In genomic region chr10:60731134-60731883, GRCh38 we compare ENCODE assay signal across 8 cellular contexts. TPM values are rescaled to one million over a fixed set of nuclear protein-coding genes. Genes with fewer than 3 reads are reported as not detected.
DNase-seq lines count a peak whose midpoint lies in the region; ATAC-seq and TF ChIP-seq lines count a peak whose summit lies in the region.

No MANE protein-coding gene starts in this region.

- ATAC-seq in GM18870 (IDR thresholded peaks at IDR 0.05; ENCODE audit: unreplicated experiment) (peak; percentile 88), HG02642 (IDR thresholded peaks at IDR 0.05; ENCODE audit: poor library complexity, unreplicated experiment) (peak; percentile 74), foreskin keratinocyte (no peak), heart left ventricle (no peak)

- H3K4me3 ChIP-seq in Peyer's patch (peak overlapping the region; percentile 72 to 92 (median 83)), trophoblast cell (ENCODE audit: low read depth, low read length) (no peak overlapping the region), heart left ventricle (peak overlapping the region in 1 of 12 donors; percentile 65)

- H3K27me3 ChIP-seq in Peyer's patch (no peaks in the 10 kb centered on the region), foreskin keratinocyte (no peaks in the 10 kb centered on the region), trophoblast cell (ENCODE audit: insufficient read depth, low read length) (no peaks in the 10 kb centered on the region), heart left ventricle (peaks cover 6 to 49% (median 34%) of the 10 kb centered on the region in 9 donors)

- no peak for TF ChIP-seq CTCF in Peyer's patch (IDR thresholded peaks at IDR 0.05)
- TF ChIP-seq CTCF in foreskin keratinocyte (conservative IDR thresholded peaks at IDR 0.05) = no peak
- no peak for TF ChIP-seq CTCF in heart left ventricle (IDR thresholded peaks at IDR 0.05)

- no peak overlapping the region for H2BK5ac ChIP-seq in trophoblast cell (ENCODE audit: low read depth, low read length, poor library complexity)

- H3K79me1 ChIP-seq in trophoblast cell (ENCODE audit: low read length) = peaks cover 5% of the 10 kb centered on the region

- H3K27ac ChIP-seq in Peyer's patch = peak overlapping the region; percentile 77 to 89 (median 87)
- H3K27ac ChIP-seq in foreskin keratinocyte = peak overlapping the region; percentile 65
- H3K27ac ChIP-seq in trophoblast cell (ENCODE audit: low read depth, low read length) = no peak overlapping the region
- H3K27ac ChIP-seq in heart left ventricle = peak overlapping the region in 1 of 12 donors; percentile 50

- H3K9me3 ChIP-seq in Peyer's patch = no peaks in the 10 kb centered on the region
- H3K9me3 ChIP-seq in trophoblast cell (ENCODE audit: insufficient read depth, low read depth, low read length) = no peaks in the 10 kb centered on the region
- no peaks in the 10 kb centered on the region for H3K9me3 ChIP-seq in heart left ventricle

- no peak overlapping the region for H3K18ac ChIP-seq in trophoblast cell (ENCODE audit: low read length)

- no peak overlapping the region for H2BK120ac ChIP-seq in trophoblast cell (ENCODE audit: insufficient read depth, low read length, poor library complexity)

- H3K4me1 ChIP-seq in Peyer's patch (peaks cover 0 to 4% (median 2%) of the 10 kb centered on the region in 4 donors), foreskin keratinocyte (peaks cover 25% of the 10 kb centered on the region), trophoblast cell (ENCODE audit: control insufficient read depth in 1 of 2, insufficient read depth in 2 of 2, low read length in 2 of 2) (peaks cover 4 to 8% of the 10 kb centered on the region in 2 experiments), heart left ventricle (peaks cover 0 to 21% (median 10%) of the 10 kb centered on the region in 12 donors)

- H3K79me2 ChIP-seq in trophoblast cell (ENCODE audit: control insufficient read depth, insufficient read depth, low read length, poor library complexity) = peaks cover 2% of the 10 kb centered on the region

- intact Hi-C loops in heart left ventricle (cut with DNase I) = no loop called here

- H3K9ac ChIP-seq in trophoblast cell (ENCODE audit: low read length) = no peak overlapping the region

- no peak overlapping the region for H4K8ac ChIP-seq in trophoblast cell (ENCODE audit: low read depth, low read length)

- no peak overlapping the region for H2BK12ac ChIP-seq in trophoblast cell (ENCODE audit: low read length)

- H3K4me2 ChIP-seq in trophoblast cell (ENCODE audit: low read length) = no peak overlapping the region

- DNase-seq in Peyer's patch (peak in 2 of 3 donors; percentile 67 to 77), foreskin keratinocyte (peak; percentile 28 to 38), NCI-H226 (no peak), islet precursor cell (no peak), trophoblast cell (no peak), heart left ventricle (no peak)

- no peak overlapping the region for H3K14ac ChIP-seq in trophoblast cell (ENCODE audit: low read length)

- no peak overlapping the region for H4K91ac ChIP-seq in trophoblast cell (ENCODE audit: low read depth, low read length)

- no peaks in the 10 kb centered on the region for H3K36me3 ChIP-seq in Peyer's patch
- H3K36me3 ChIP-seq in trophoblast cell (ENCODE audit: control insufficient read depth in 1 of 2, insufficient read depth in 2 of 2, low read length in 2 of 2) = no peaks in the 10 kb centered on the region
- H3K36me3 ChIP-seq in heart left ventricle = no peaks in the 10 kb centered on the region

- H2AK5ac ChIP-seq in trophoblast cell (ENCODE audit: low read length) = no peak overlapping the region

- no peak overlapping the region for H2AFZ ChIP-seq in trophoblast cell (ENCODE audit: insufficient read depth, low read length, poor library complexity)

- TF ChIP-seq POLR2A in Peyer's patch (IDR thresholded peaks at IDR 0.05) (no peak), heart left ventricle (IDR thresholded peaks at IDR 0.05) (no peak)

- no peak overlapping the region for H3K23ac ChIP-seq in trophoblast cell (ENCODE audit: low read length)

- no peak overlapping the region for H4K12ac ChIP-seq in trophoblast cell (ENCODE audit: low read depth, low read length)

- H3K4ac ChIP-seq in trophoblast cell (ENCODE audit: low read depth, low read length) = no peak overlapping the region

- WGBS in trophoblast cell (ENCODE audit: extremely low coverage, insufficient coverage, insufficient read length) = no CpG with 5 or more reads among the region's 3 CpGs
- WGBS in heart left ventricle, 4 donors = 73 to 85% (median 79%) methylated on average over 3 of the region's 3 CpGs

RNA-seq across cellular contexts. Expression of gene CDK1, which starts 47.0 kb away (rescaled TPM):
- total RNA-seq in Peyer's patch = 10 to 100 TPM in 2 of 4 donors, 1 to 10 TPM in 2; 3.2 to 19.8 (median 8.4) TPM
- total RNA-seq in foreskin keratinocyte = 88.8 and 105 TPM in 2 replicates
- polyA plus RNA-seq in foreskin keratinocyte = 52.4 and 84.9 TPM in 2 replicates
- polyA plus RNA-seq in trophoblast cell (2013) = 64.0 and 65.3 TPM in 2 replicates
- 10 to 100 TPM in 1 of 9 donors, 1 to 10 TPM in 3, under 1 TPM in 4, not detected in 1; 0.44 to 13.8 (median 1.1) TPM for total RNA-seq in heart left ventricle
- polyA plus RNA-seq in heart left ventricle = 1 to 10 TPM in 1 of 2 donors, under 1 TPM in 1; 0.96 to 1.0 TPM

Comparison
In these comparisons a context has a peak if more than half of its experiments do, and no peak if none do; other contexts are left out.
1. ATAC-seq: peak in GM18870 (single experiment) and HG02642 (single experiment); none in foreskin keratinocyte (single experiment) and heart left ventricle (0 of 4).
2. DNase-seq: peak in Peyer's patch (2 of 3) and foreskin keratinocyte (2 of 2); none in NCI-H226 (single experiment), islet precursor cell (single experiment), trophoblast cell (0 of 2) and heart left ventricle (0 of 5).